14 cellular contexts compared by ENCODE assay signal in genomic region chr4:28001698-28002097, GRCh38.
"Had no signal": no experiment of that assay in that cellular context is flagged by ENCODE, and none has a peak within 500 bp of the region (broad histone marks: within the 10 kb centered on the region; RNA-seq: fewer than 3 reads in every experiment).

No MANE protein-coding gene starts in this region.

- H3K27ac Mint-ChIP-seq: activated naive CD4-positive, alpha-beta T cell treated with anti-CD3 and anti-CD28 coated beads for 36 hours; activated T-helper 2 cell treated with anti-CD3 and anti-CD28 coated beads, Interferon-gamma antibody, Interleukin-2, Interleukin-4, amounts not matched to agents 10 μg/mL and 5 μg/mL and 100 μg/mL, durations not matched to agents 14 hours and 24 hours and 36 hours; naive thymus-derived CD8-positive, alpha-beta T cell had no signal

- DNase-seq: activated CD4-positive, alpha-beta T cell treated with anti-CD3 and anti-CD28 coated beads for 1 hour; activated CD4-positive, alpha-beta T cell treated with anti-CD3 and anti-CD28 coated beads, Interleukin-2, amount 50 U/mL, for 4 hours; activated naive CD4-positive, alpha-beta T cell treated with anti-CD3 and anti-CD28 coated beads for 36 hours; activated T-cell treated with anti-CD3 and anti-CD28 coated beads for 4 hours; naive thymus-derived CD8-positive, alpha-beta T cell; stimulated activated CD4-positive, alpha-beta T cell treated with anti-CD3 and anti-CD28 coated beads, Interleukin-4, amount 100 ng/mL, for 1 hour; stimulated activated naive CD4-positive, alpha-beta T cell; substantia nigra; transverse colon had no signal

- H3K27ac ChIP-seq: ascending aorta, cardiac muscle cell, neutrophil, transverse colon, vagina had no signal

- H3K36me3 Mint-ChIP-seq: naive thymus-derived CD8-positive, alpha-beta T cell had no signal

- H3K4me3 ChIP-seq: ascending aorta, cardiac muscle cell, transverse colon, vagina had no signal

- H3K27me3 Mint-ChIP-seq: naive thymus-derived CD8-positive, alpha-beta T cell had no signal

- H3K27me3 ChIP-seq: ascending aorta, cardiac muscle cell, neutrophil, transverse colon, vagina had no signal

- H3K4me3 Mint-ChIP-seq: activated naive CD4-positive, alpha-beta T cell treated with anti-CD3 and anti-CD28 coated beads for 36 hours; naive thymus-derived CD8-positive, alpha-beta T cell had no signal

- H3K36me3 ChIP-seq: ascending aorta, cardiac muscle cell, neutrophil, transverse colon, vagina had no signal

- H3K4me1 ChIP-seq: ascending aorta, transverse colon, vagina had no signal

- H3K9me3 ChIP-seq: ascending aorta, neutrophil, transverse colon, vagina had no signal

- H3K4me1 Mint-ChIP-seq: naive thymus-derived CD8-positive, alpha-beta T cell had no signal
